3 cellular contexts compared by ENCODE assay signal in genomic region chr12:63415357-63415756, GRCh38.
"Had no signal": no experiment of that assay in that cellular context is flagged by ENCODE, and none has a peak within 500 bp of the region (broad histone marks: within the 10 kb centered on the region; RNA-seq: fewer than 3 reads in every experiment).

No MANE protein-coding gene starts in this region.

- H3K4me3 ChIP-seq: GM12878 had no signal

- ATAC-seq: GM12878 had no signal

- DNase-seq: GDM1, GF-D8 had no signal
